Comparison of ENCODE assay signal across 1 cellular context in the genomic region with DNA sequence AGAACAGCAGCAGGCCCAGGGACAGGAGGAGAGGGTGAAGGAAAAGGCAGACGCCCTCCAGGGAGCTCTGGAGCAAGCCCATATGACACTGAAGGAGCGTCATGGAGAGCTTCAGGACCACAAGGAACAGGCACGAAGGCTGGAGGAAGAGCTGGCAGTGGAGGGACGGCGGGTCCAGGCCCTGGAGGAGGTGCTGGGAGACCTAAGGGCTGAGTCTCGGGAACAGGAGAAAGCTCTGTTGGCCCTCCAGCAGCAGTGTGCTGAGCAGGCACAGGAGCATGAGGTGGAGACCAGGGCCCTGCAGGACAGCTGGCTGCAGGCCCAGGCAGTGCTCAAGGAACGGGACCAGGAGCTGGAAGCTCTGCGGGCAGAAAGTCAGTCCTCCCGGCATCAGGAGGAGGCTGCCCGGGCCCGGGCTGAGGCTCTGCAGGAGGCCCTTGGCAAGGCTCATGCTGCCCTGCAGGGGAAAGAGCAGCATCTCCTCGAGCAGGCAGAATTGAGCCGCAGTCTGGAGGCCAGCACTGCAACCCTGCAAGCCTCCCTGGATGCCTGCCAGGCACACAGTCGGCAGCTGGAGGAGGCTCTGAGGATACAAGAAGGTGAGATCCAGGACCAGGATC.
TF ChIP-seq lines count a peak whose summit lies in the region.

No MANE protein-coding gene starts in this region.

TF ChIP-seq in GM12878, 131 proteins besides CTCF, POLR2A, EP300 and RAD21:
- TF ChIP-seq TARDBP (IDR thresholded peaks at IDR 0.05; ENCODE audit: borderline replicate concordance) (no peak), KLF5 (IDR thresholded peaks at IDR 0.05; ENCODE audit: partially characterized antibody) (no peak), JUNB (IDR thresholded peaks at IDR 0.05) (no peak), CBX3 (IDR thresholded peaks at IDR 0.05; ENCODE audit: borderline replicate concordance, low read depth) (no peak), IKZF2 (IDR thresholded peaks at IDR 0.05) (no peak), TAF1 (IDR thresholded peaks at IDR 0.05; ENCODE audit: borderline replicate concordance, low read depth, low read length) (no peak), NFXL1 (IDR thresholded peaks at IDR 0.05; ENCODE audit: borderline replicate concordance) (no peak), FOXK2 (IDR thresholded peaks at IDR 0.05) (no peak), GATAD2B (conservative IDR thresholded peaks at IDR 0.05; ENCODE audit: low read depth) (no peak), BRCA1 (IDR thresholded peaks at IDR 0.05; ENCODE audit: low read depth, low read length) (no peak), NBN (IDR thresholded peaks at IDR 0.05) (no peak), POLR2AphosphoS2 (IDR thresholded peaks at IDR 0.05; ENCODE audit: low read depth, low read length) (no peak)
- TF ChIP-seq, protein P1, sequence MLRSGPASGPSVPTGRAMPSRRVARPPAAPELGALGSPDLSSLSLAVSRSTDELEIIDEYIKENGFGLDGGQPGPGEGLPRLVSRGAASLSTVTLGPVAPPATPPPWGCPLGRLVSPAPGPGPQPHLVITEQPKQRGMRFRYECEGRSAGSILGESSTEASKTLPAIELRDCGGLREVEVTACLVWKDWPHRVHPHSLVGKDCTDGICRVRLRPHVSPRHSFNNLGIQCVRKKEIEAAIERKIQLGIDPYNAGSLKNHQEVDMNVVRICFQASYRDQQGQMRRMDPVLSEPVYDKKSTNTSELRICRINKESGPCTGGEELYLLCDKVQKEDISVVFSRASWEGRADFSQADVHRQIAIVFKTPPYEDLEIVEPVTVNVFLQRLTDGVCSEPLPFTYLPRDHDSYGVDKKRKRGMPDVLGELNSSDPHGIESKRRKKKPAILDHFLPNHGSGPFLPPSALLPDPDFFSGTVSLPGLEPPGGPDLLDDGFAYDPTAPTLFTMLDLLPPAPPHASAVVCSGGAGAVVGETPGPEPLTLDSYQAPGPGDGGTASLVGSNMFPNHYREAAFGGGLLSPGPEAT (IDR thresholded peaks at IDR 0.05; ENCODE audit: low read depth), result no peak
- TF ChIP-seq, protein P2, sequence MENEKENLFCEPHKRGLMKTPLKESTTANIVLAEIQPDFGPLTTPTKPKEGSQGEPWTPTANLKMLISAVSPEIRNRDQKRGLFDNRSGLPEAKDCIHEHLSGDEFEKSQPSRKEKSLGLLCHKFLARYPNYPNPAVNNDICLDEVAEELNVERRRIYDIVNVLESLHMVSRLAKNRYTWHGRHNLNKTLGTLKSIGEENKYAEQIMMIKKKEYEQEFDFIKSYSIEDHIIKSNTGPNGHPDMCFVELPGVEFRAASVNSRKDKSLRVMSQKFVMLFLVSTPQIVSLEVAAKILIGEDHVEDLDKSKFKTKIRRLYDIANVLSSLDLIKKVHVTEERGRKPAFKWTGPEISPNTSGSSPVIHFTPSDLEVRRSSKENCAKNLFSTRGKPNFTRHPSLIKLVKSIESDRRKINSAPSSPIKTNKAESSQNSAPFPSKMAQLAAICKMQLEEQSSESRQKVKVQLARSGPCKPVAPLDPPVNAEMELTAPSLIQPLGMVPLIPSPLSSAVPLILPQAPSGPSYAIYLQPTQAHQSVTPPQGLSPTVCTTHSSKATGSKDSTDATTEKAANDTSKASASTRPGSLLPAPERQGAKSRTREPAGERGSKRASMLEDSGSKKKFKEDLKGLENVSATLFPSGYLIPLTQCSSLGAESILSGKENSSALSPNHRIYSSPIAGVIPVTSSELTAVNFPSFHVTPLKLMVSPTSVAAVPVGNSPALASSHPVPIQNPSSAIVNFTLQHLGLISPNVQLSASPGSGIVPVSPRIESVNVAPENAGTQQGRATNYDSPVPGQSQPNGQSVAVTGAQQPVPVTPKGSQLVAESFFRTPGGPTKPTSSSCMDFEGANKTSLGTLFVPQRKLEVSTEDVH (IDR thresholded peaks at IDR 0.05; ENCODE audit: low read depth, partially characterized antibody), result no peak
- TF ChIP-seq, protein P3, sequence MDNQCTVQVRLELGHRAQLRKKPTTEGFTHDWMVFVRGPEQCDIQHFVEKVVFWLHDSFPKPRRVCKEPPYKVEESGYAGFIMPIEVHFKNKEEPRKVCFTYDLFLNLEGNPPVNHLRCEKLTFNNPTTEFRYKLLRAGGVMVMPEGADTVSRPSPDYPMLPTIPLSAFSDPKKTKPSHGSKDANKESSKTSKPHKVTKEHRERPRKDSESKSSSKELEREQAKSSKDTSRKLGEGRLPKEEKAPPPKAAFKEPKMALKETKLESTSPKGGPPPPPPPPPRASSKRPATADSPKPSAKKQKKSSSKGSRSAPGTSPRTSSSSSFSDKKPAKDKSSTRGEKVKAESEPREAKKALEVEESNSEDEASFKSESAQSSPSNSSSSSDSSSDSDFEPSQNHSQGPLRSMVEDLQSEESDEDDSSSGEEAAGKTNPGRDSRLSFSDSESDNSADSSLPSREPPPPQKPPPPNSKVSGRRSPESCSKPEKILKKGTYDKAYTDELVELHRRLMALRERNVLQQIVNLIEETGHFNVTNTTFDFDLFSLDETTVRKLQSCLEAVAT (IDR thresholded peaks at IDR 0.05), result no peak
TF ChIP-seq in GM12878: peak in this region for 0.
